In the genomic region with DNA sequence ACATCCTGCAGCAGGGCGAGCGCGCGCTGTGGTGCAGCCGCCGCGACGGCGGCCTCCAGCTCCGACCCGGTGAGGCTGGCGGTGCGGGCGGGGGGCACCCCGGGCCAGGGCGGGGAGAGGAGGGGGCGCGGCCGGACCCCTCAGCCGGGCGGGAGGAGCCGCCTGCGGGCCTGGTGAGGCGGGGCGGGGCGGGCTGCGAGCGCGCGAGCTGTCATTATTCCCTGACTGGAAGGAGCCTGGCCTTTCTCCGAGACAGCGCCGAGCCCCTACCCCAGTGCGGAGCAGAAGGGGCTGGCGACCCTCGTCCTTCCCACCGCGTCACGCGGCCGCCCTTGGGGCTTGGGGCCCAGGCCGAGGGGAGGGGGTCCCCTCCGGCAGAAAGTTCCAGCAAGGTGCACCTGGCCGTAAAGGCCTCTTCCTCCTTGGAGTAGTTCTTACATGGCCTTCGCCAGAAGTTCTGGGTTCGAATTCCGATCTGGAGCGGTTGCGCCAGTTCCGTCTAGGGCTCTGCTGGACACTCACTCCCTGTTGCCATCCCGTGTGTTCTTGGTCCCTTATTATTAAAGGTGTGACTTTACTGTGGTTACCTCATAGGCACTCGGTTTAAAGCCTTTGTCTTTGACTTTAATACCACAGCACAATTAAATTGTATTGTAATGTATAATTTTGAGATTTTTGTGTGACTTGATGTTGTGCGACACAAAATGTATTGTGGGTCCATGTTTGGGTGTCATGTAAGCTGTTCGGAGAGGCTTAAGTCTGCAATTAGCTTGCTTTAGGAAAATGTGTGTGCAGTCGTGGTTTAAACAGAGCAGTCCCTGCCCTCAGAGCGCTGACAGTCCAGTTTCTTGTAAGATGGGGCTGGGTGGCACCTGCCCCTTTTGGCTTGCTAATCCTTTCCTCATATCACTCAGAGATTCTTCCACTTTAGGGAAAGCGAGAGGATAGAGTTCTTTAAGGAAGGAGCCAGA, we compare ENCODE assay signal across 8 cellular contexts. TPM values are rescaled to one million over a fixed set of nuclear protein-coding genes. Genes with fewer than 3 reads are reported as not detected.
A peak's percentile ranks its signal among the peaks of the same experiment; 100 is the strongest.
DNase-seq lines count a peak whose midpoint lies in the region; ATAC-seq and TF ChIP-seq lines count a peak whose summit lies in the region.

No MANE protein-coding gene starts in this region.

- no peaks in the 10 kb centered on the region for H3K27me3 ChIP-seq in Peyer's patch
- H3K27me3 ChIP-seq in mononuclear cell (ENCODE audit: insufficient read depth, low read length) = no peaks in the 10 kb centered on the region
- no peaks in the 10 kb centered on the region for H3K27me3 ChIP-seq in transverse colon

- no peaks in the 10 kb centered on the region for H3K9me3 ChIP-seq in Peyer's patch
- H3K9me3 ChIP-seq in mononuclear cell (ENCODE audit: low read depth, low read length) = no peaks in the 10 kb centered on the region
- no peaks in the 10 kb centered on the region for H3K9me3 ChIP-seq in transverse colon

- DNase-seq in NCI-H146 (lab: John Stamatoyannopoulos, UW) = peak; percentile 81
- no peak for DNase-seq in NCI-H146 treated with DMSO at 0.1 percent for 48 hours (lab: John Stamatoyannopoulos, UW; ENCODE audit: unreplicated experiment)
- no peak for DNase-seq in Peyer's patch
- peak; percentile 53 for DNase-seq in transverse colon
- no peak for DNase-seq in NCI-H1930 (lab: John Stamatoyannopoulos, UW)

- TF ChIP-seq EP300 in transverse colon (IDR thresholded peaks at IDR 0.05; ENCODE audit: low read depth) = no peak

- no peaks in the 10 kb centered on the region for H3K36me3 ChIP-seq in Peyer's patch
- H3K36me3 ChIP-seq in transverse colon = no peaks in the 10 kb centered on the region

- H3K4me1 ChIP-seq in Peyer's patch (peaks cover 0 to 12% (median 2%) of the 10 kb centered on the region in 4 donors), mononuclear cell (ENCODE audit: insufficient read depth, low read length) (peaks cover 33% of the 10 kb centered on the region), transverse colon (peaks cover 6 to 32% (median 22%) of the 10 kb centered on the region in 4 donors)

- peak overlapping the region; percentile 72 to 96 (median 85) for H3K4me3 ChIP-seq in Peyer's patch
- H3K4me3 ChIP-seq in mononuclear cell (ENCODE audit: low read length) = peak overlapping the region; percentile 68
- H3K4me3 ChIP-seq in transverse colon = peak overlapping the region; percentile 63 to 96 (median 85)

- intact Hi-C loops in transverse colon (cut with DNase I; ENCODE audit: low total_unique reads) = loop anchor here (1.0 kb wide), 1 partner anchor 75 kb away; a partner anchor contains a TSS

- 15 to 100% methylated on average over 4 to 45 of the region's 57 CpGs for WGBS in transverse colon (ENCODE audit: low coverage in 1 of 2), 2 donors

- no peak for TF ChIP-seq POLR2A in Peyer's patch (IDR thresholded peaks at IDR 0.05)
- TF ChIP-seq POLR2A in transverse colon (IDR thresholded peaks at IDR 0.05) = no peak

- TF ChIP-seq CTCF in Peyer's patch (IDR thresholded peaks at IDR 0.05) = no peak
- no peak for TF ChIP-seq CTCF in transverse colon (IDR thresholded peaks at IDR 0.05)

- H3K27ac ChIP-seq in Peyer's patch (peak overlapping the region; percentile 88 to 97 (median 92)), cingulate gyrus (ENCODE audit: low read depth, low read length) (peak overlapping the region; percentile 69), transverse colon (peak overlapping the region; percentile 93 to 99 (median 97))

- in situ Hi-C loops in transverse colon (cut with MboI; ENCODE audit: low pct_ligation_motif_present in 1 of 4, low pct_unique_long_range_greater_than_20kb in 1 of 4, low sequenced_read_pairs in 3 of 4) = no loop called here

- no peak for ATAC-seq in HG03439 (IDR thresholded peaks at IDR 0.05; ENCODE audit: unreplicated experiment)

RNA-seq across cellular contexts. Expression of a gene that starts 0.7 kb away (rescaled TPM):
- total RNA-seq in Peyer's patch (10 to 100 TPM in 2 of 4 donors, 1 to 10 TPM in 2; 6.5 to 37.1 (median 10.2) TPM), mononuclear cell (8.1 TPM), transverse colon (10 to 100 TPM; 11.6 to 24.6 (median 16.6) TPM)

Comparison
In these comparisons a context has a peak if more than half of its experiments do, and no peak if none do; other contexts are left out.
1. DNase-seq: peak in NCI-H146 (single experiment) and transverse colon (single experiment); none in NCI-H146 treated with DMSO at 0.1 percent for 48 hours (single experiment), Peyer's patch (0 of 3) and NCI-H1930 (0 of 2).
2. Peak in every context shown above with its lines, with median percentiles within 50 percentile points of each other: H3K27ac ChIP-seq and H3K4me3 ChIP-seq.